Comparison of ENCODE assay signal across 25 cellular contexts in genomic region chr1:53332188-53332564, GRCh38. TPM values are rescaled to one million over a fixed set of nuclear protein-coding genes. Genes with fewer than 3 reads are reported as not detected.
DNase-seq lines count a peak whose midpoint lies in the region; ATAC-seq and TF ChIP-seq lines count a peak whose summit lies in the region.
"Had no signal": no experiment of that assay in that cellular context is flagged by ENCODE, and none has a peak within 500 bp of the region (broad histone marks: within the 10 kb centered on the region; RNA-seq: fewer than 3 reads in every experiment).

No MANE protein-coding gene starts in this region.

- DNase-seq in cardiac septum (ENCODE audit: low spot score) (peak; percentile 65), right atrium auricular region (ENCODE audit: low spot score) (no peak), memory B cell (ENCODE audit: low spot score in 2 of 2) (no peak), testis (peak; percentile 10), GOT3 (lab: John Stamatoyannopoulos, UW) (no peak), AG08396 (ENCODE audit: low spot score) (no peak)
- DNase-seq in activated CD8-positive, alpha-beta memory T cell treated with anti-CD3 and anti-CD28 coated beads, Interleukin-2, amount 50 U/mL, for 4 hours: peak; percentile 5
- DNase-seq: activated CD4-positive, alpha-beta T cell treated with anti-CD3 and anti-CD28 coated beads for 1 hour; C1 segment of cervical spinal cord; Calu3; DMS79 treated with DMSO at 0.1 percent for 48 hours; KG1; left ventricle myocardium superior; MG63; naive B cell; NCI-H2081; NCI-H226; NCI-H774; nucleus accumbens; substantia nigra; SW 1271 had no signal

- no peak overlapping the region for H3K4me3 ChIP-seq in right atrium auricular region
- H3K4me3 ChIP-seq in testis: no peak overlapping the region
- H3K4me3 ChIP-seq: MG63, skin epidermis had no signal

- no peak for TF ChIP-seq POLR2A in testis (IDR thresholded peaks at IDR 0.05)

- peaks cover 0 to 11% of the 10 kb centered on the region in 2 donors for H3K4me1 ChIP-seq in right atrium auricular region
- H3K4me1 ChIP-seq in testis: peaks cover 10% of the 10 kb centered on the region

- no peaks in the 10 kb centered on the region for H3K27me3 Mint-ChIP-seq in memory B cell
- H3K27me3 Mint-ChIP-seq: central memory CD8-positive, alpha-beta T cell; naive B cell had no signal

- H3K27ac ChIP-seq in right atrium auricular region: no peak overlapping the region
- no peak overlapping the region for H3K27ac ChIP-seq in testis
- H3K27ac ChIP-seq: skin epidermis had no signal

- H3K36me3 Mint-ChIP-seq in memory B cell: no peaks in the 10 kb centered on the region
- H3K36me3 Mint-ChIP-seq: mesothelial cell of epicardium, naive B cell had no signal

- no peaks in the 10 kb centered on the region for H3K9me3 Mint-ChIP-seq in memory B cell
- H3K9me3 Mint-ChIP-seq: central memory CD8-positive, alpha-beta T cell; mesothelial cell of epicardium; naive B cell had no signal

- ATAC-seq in memory B cell (ENCODE audit: low read depth) (no peak), GM21529 (IDR thresholded peaks at IDR 0.05; ENCODE audit: unreplicated experiment) (no peak)
- ATAC-seq: left ventricle myocardium superior had no signal

- H3K9me3 ChIP-seq in right atrium auricular region (no peaks in the 10 kb centered on the region), testis (no peaks in the 10 kb centered on the region)
- H3K9me3 ChIP-seq: MG63 had no signal

- TF ChIP-seq CTCF in right atrium auricular region (IDR thresholded peaks at IDR 0.05): no peak
- TF ChIP-seq CTCF in testis (IDR thresholded peaks at IDR 0.05): no peak

- WGBS in testis, 2 donors: 94 to 100% methylated on average over 3 of the region's 3 CpGs

- H3K27ac Mint-ChIP-seq in memory B cell: peak overlapping the region; percentile 23
- H3K27ac Mint-ChIP-seq: mesothelial cell of epicardium had no signal

- no peak overlapping the region for H3K4me3 Mint-ChIP-seq in memory B cell
- H3K4me3 Mint-ChIP-seq: central memory CD8-positive, alpha-beta T cell; mesothelial cell of epicardium had no signal

- H3K4me1 Mint-ChIP-seq in memory B cell: peaks cover 21% of the 10 kb centered on the region

- no peaks in the 10 kb centered on the region for H3K36me3 ChIP-seq in right atrium auricular region
- no peaks in the 10 kb centered on the region for H3K36me3 ChIP-seq in testis (ENCODE audit: low read depth, missing control alignments)
- H3K36me3 ChIP-seq: MG63 had no signal

- intact Hi-C loops in cardiac septum (cut with DNase I): no loop called here
- intact Hi-C loops in testis (cut with DNase I; ENCODE audit: low total_unique reads): no loop called here

- H3K27me3 ChIP-seq in right atrium auricular region (no peaks in the 10 kb centered on the region), testis (no peaks in the 10 kb centered on the region)
- H3K27me3 ChIP-seq: MG63 had no signal

RNA-seq across cellular contexts. Expression of gene LRP8, which starts 4.3 kb away (rescaled TPM):
- total RNA-seq in cardiac septum: 2.3 TPM
- 1 to 10 TPM; 2.2 to 3.6 TPM for total RNA-seq in right atrium auricular region
- 100 to 1,000 TPM; 223 to 253 TPM for total RNA-seq in testis
- 64.3 TPM for polyA plus RNA-seq in testis (ENCODE audit: insufficient read depth, low read depth, low replicate concordance)

Comparison
In these comparisons a context has a peak if more than half of its experiments do, and no peak if none do; other contexts are left out.
1. DNase-seq: peak in cardiac septum (single experiment), activated CD8-positive, alpha-beta memory T cell treated with anti-CD3 and anti-CD28 coated beads, Interleukin-2, amount 50 U/mL, for 4 hours (single experiment) and testis (single experiment); none in right atrium auricular region (single experiment), memory B cell (0 of 2), GOT3 (single experiment) and AG08396 (single experiment).
2. RNA of gene LRP8, which starts 4.3 kb away (total RNA-seq): 223 to 253 TPM in testis; 2.2 to 3.6 TPM in right atrium auricular region and 2.3 TPM in cardiac septum (single experiment); every median in the first group is over 10 times any median in the second.